8 cellular contexts compared by ENCODE assay signal in genomic region chr2:37323176-37323575, GRCh38. TPM values are rescaled to one million over a fixed set of nuclear protein-coding genes. Genes with fewer than 3 reads are reported as not detected.
A peak's percentile ranks its signal among the peaks of the same experiment; 100 is the strongest.
DNase-seq lines count a peak whose midpoint lies in the region; ATAC-seq and TF ChIP-seq lines count a peak whose summit lies in the region.

No MANE protein-coding gene starts in this region.

- peak overlapping the region; percentile 75 for H3K4me2 ChIP-seq in DND-41 (ENCODE audit: insufficient read depth, low read length)
- peak overlapping the region; percentile 65 for H3K4me2 ChIP-seq in parathyroid adenoma (ENCODE audit: low read length)

- peaks cover 23% of the 10 kb centered on the region; the same call in 1 of the 2 replicates for H4K20me1 ChIP-seq in DND-41 (ENCODE audit: insufficient read depth, low read length)

- H3K79me2 ChIP-seq in DND-41 (ENCODE audit: insufficient read depth, low read length) = peaks cover 61% of the 10 kb centered on the region
- no peaks in the 10 kb centered on the region for H3K79me2 ChIP-seq in parathyroid adenoma

- H3K9ac ChIP-seq in DND-41 (ENCODE audit: low read depth, low read length) (peak overlapping the region; percentile 65), endocrine pancreas (ENCODE audit: control insufficient read depth, insufficient read depth, low read length) (peak overlapping the region; percentile 57), parathyroid adenoma (no peak overlapping the region)

- DNase-seq in DND-41 = no peak
- peak; percentile 58 for DNase-seq in OCI-M1 (lab: John Stamatoyannopoulos, UW)
- DNase-seq in NCI-H1105 (lab: John Stamatoyannopoulos, UW) = no peak
- no peak for DNase-seq in activated CD8-positive, alpha-beta memory T cell treated with anti-CD3 and anti-CD28 coated beads for 24 hours

- H3K9me3 ChIP-seq in DND-41 (ENCODE audit: insufficient read depth, low read length, severe bottlenecking) (no peaks in the 10 kb centered on the region), endocrine pancreas (ENCODE audit: control insufficient read depth, low read length) (no peaks in the 10 kb centered on the region), parathyroid adenoma (ENCODE audit: control insufficient read depth, low read length) (no peaks in the 10 kb centered on the region)

- H3K36me3 ChIP-seq in DND-41 (ENCODE audit: insufficient read depth, low read length) = peaks cover 7% of the 10 kb centered on the region
- no peaks in the 10 kb centered on the region for H3K36me3 ChIP-seq in endocrine pancreas (ENCODE audit: control insufficient read depth, insufficient read depth, low read length)
- H3K36me3 ChIP-seq in parathyroid adenoma (ENCODE audit: control insufficient read depth, insufficient read depth, low read length) = no peaks in the 10 kb centered on the region

- ATAC-seq in DND-41 (ENCODE audit: insufficient read depth, low read depth) = no peak
- ATAC-seq in esophagus mucosa = no peak
- no peak for ATAC-seq in GM19395 (IDR thresholded peaks at IDR 0.05; ENCODE audit: unreplicated experiment)

- H3K27me3 ChIP-seq in DND-41 (ENCODE audit: insufficient read depth, low read length, poor library complexity) = peaks cover 27% of the 10 kb centered on the region
- H3K27me3 ChIP-seq in endocrine pancreas (ENCODE audit: control insufficient read depth, insufficient read depth, low read length) = no peaks in the 10 kb centered on the region
- no peaks in the 10 kb centered on the region for H3K27me3 ChIP-seq in parathyroid adenoma (ENCODE audit: control insufficient read depth, insufficient read depth, low read length)

- H3K27ac ChIP-seq in DND-41 (ENCODE audit: low read length) (peak overlapping the region; percentile 55; the same call in 1 of the 2 replicates), parathyroid adenoma (peak overlapping the region; percentile 21)

- TF ChIP-seq CTCF in DND-41 (IDR thresholded peaks at IDR 0.05; ENCODE audit: borderline replicate concordance, extremely low read depth, low read length, poor library complexity, severe bottlenecking) = no peak
- TF ChIP-seq CTCF in parathyroid adenoma (IDR thresholded peaks at IDR 0.05) = no peak

- H3K4me1 ChIP-seq in DND-41 (ENCODE audit: insufficient read depth, low read length) (peaks cover 41% of the 10 kb centered on the region), endocrine pancreas (ENCODE audit: control insufficient read depth, insufficient read depth, low read length) (peaks cover 23% of the 10 kb centered on the region), parathyroid adenoma (peaks cover 9% of the 10 kb centered on the region)

- peak overlapping the region; percentile 59 to 63; a peak in 3 of 4 replicates for H3K4me3 ChIP-seq in DND-41 (ENCODE audit: low read depth in 1 of 2, low read length in 2 of 2)
- H3K4me3 ChIP-seq in endocrine pancreas (ENCODE audit: control insufficient read depth, insufficient read depth, low read length) = peak overlapping the region; percentile 85
- peak overlapping the region; percentile 68 for H3K4me3 ChIP-seq in parathyroid adenoma (ENCODE audit: low read depth, low read length)

- H2AFZ ChIP-seq in DND-41 (ENCODE audit: low read depth, low read length) (no peak overlapping the region), parathyroid adenoma (peak overlapping the region; percentile 80)

RNA-seq across cellular contexts. Expression of gene PRKD3, which starts 1.5 kb away (rescaled TPM):
- 17.4 TPM for total RNA-seq in esophagus mucosa

RNA-seq across cellular contexts. Expression of gene QPCT, which starts 21.3 kb away (rescaled TPM):
- total RNA-seq in esophagus mucosa = 5.9 TPM
